In genomic region chr1:201463071-201463552, GRCh38 we compare ENCODE assay signal across 9 cellular contexts. TPM values are rescaled to one million over a fixed set of nuclear protein-coding genes. Genes with fewer than 3 reads are reported as not detected.
DNase-seq lines count a peak whose midpoint lies in the region; ATAC-seq and TF ChIP-seq lines count a peak whose summit lies in the region.
"Had no signal": no experiment of that assay in that cellular context is flagged by ENCODE, and none has a peak within 500 bp of the region (broad histone marks: within the 10 kb centered on the region; RNA-seq: fewer than 3 reads in every experiment).

No MANE protein-coding gene starts in this region.

- DNase-seq in ELF-1 (ENCODE audit: low read depth, low spot score) (peak; percentile 57), SK-N-SH (peak; percentile 51), foreskin fibroblast (peak in 1 of 2 donors; percentile 52), psoas muscle (peak; percentile 51 to 70), mucosa of descending colon (no peak), activated gamma-delta T cell (lab: John Stamatoyannopoulos, UW) (no peak)

- no peaks in the 10 kb centered on the region for H3K9me2 ChIP-seq in SK-N-SH

- CTCF ChIA-PET in SK-N-SH (lab: Yijun Ruan, JAX): interaction anchor here (0.8 to 5.5 kb wide), 7 partner anchors 9 to 253 kb away, joined by 3 to 24 read pairs (median 3); no protein-coding TSS in a partner anchor

- H3K9ac ChIP-seq in SK-N-SH: no peak overlapping the region

- H3K4me2 ChIP-seq in SK-N-SH: no peak overlapping the region; the same call in 1 of the 2 replicates

- peaks cover 39% of the 10 kb centered on the region for H3K79me2 ChIP-seq in SK-N-SH (ENCODE audit: insufficient read depth)

- TF ChIP-seq EP300 in SK-N-SH (IDR thresholded peaks at IDR 0.05; ENCODE audit: borderline replicate concordance in 1 of 2, low read depth in 1 of 2, low read length in 1 of 2): no peak

- H2AFZ ChIP-seq in SK-N-SH (ENCODE audit: low read depth): no peak overlapping the region

- H3K9me3 ChIP-seq in SK-N-SH (no peaks in the 10 kb centered on the region), psoas muscle (no peaks in the 10 kb centered on the region), mucosa of descending colon (no peaks in the 10 kb centered on the region)

- WGBS in SK-N-SH (ENCODE audit: low lambda C conversion rate): 88% methylated on average over 7 of the region's 7 CpGs
- 69 to 78% (median 73%) methylated on average over 7 of the region's 7 CpGs for WGBS in psoas muscle, 3 donors

- peaks cover 32% of the 10 kb centered on the region for H4K20me1 ChIP-seq in SK-N-SH (ENCODE audit: insufficient read depth)

- peaks cover 13 to 21% of the 10 kb centered on the region in 2 experiments for H3K36me3 ChIP-seq in SK-N-SH (replicated peaks in 1 of 2; ENCODE audit: control insufficient read depth in 1 of 2, insufficient read depth in 2 of 2, low read length in 1 of 2)
- peaks cover 0 to 22% of the 10 kb centered on the region in 2 donors for H3K36me3 ChIP-seq in psoas muscle (ENCODE audit: insufficient read depth in 1 of 2, low read depth in 1 of 2)
- H3K36me3 ChIP-seq in mucosa of descending colon (ENCODE audit: low read depth): no peaks in the 10 kb centered on the region

- peak; percentile 48 for TF ChIP-seq RAD21 in SK-N-SH (IDR thresholded peaks at IDR 0.05; ENCODE audit: low read length)

- TF ChIP-seq CTCF in SK-N-SH (IDR thresholded peaks at IDR 0.05) (peak; percentile 51), foreskin fibroblast (IDR thresholded peaks at IDR 0.05; ENCODE audit: low read depth, low read length) (peak; percentile 23), psoas muscle (IDR thresholded peaks at IDR 0.05) (peak; percentile 47), mucosa of descending colon (IDR thresholded peaks at IDR 0.05) (no peak)

- ATAC-seq in psoas muscle (peak; percentile 54 to 55 (median 55)), mucosa of descending colon (no peak), HG03354 (IDR thresholded peaks at IDR 0.05; ENCODE audit: poor library complexity, severe bottlenecking, unreplicated experiment) (no peak), HG03135 (IDR thresholded peaks at IDR 0.05; ENCODE audit: unreplicated experiment) (no peak)

- no peaks in the 10 kb centered on the region for H3K27me3 ChIP-seq in SK-N-SH (ENCODE audit: insufficient read depth)
- H3K27me3 ChIP-seq in psoas muscle (ENCODE audit: insufficient read depth in 3 of 3, low read length in 2 of 3): no peaks in the 10 kb centered on the region

- intact Hi-C loops in psoas muscle (cut with DNase I): no loop called here
- intact Hi-C loops in mucosa of descending colon (cut with DNase I, micrococcal nuclease): no loop called here

- H3K4me1 ChIP-seq in SK-N-SH (ENCODE audit: control insufficient read depth in 1 of 2, insufficient read depth in 2 of 2, low read depth in 1 of 2, low read length in 1 of 2) (peaks cover 29 to 32% of the 10 kb centered on the region in 2 experiments; a peak in 3 of 4 replicates), psoas muscle (peaks cover 70% of the 10 kb centered on the region), mucosa of descending colon (ENCODE audit: low read depth) (peaks cover 9% of the 10 kb centered on the region)

- POLR2A ChIA-PET in SK-N-SH (lab: Yijun Ruan, JAX): no interaction called here

- H3K27ac ChIP-seq in SK-N-SH (ENCODE audit: low read depth in 2 of 2, low read length in 1 of 2): peak overlapping the region; percentile 26 to 98; a peak in 3 of 4 replicates
- H3K27ac ChIP-seq in psoas muscle: peak overlapping the region; percentile 98
- H3K27ac ChIP-seq: SK-N-MC had no signal

- peaks cover 40% of the 10 kb centered on the region for H3F3A ChIP-seq in SK-N-SH (replicated peaks; ENCODE audit: insufficient read depth)

- H3K4me3 ChIP-seq in SK-N-SH (ENCODE audit: low read depth in 2 of 2, low read length in 1 of 2) (no peak overlapping the region), foreskin fibroblast (ENCODE audit: low read depth in 1 of 2, low read length in 2 of 2) (no peak overlapping the region), psoas muscle (no peak overlapping the region), mucosa of descending colon (no peak overlapping the region)
- H3K4me3 ChIP-seq: SK-N-MC had no signal

TF ChIP-seq in SK-N-SH, 30 proteins besides CTCF, POLR2A, EP300 and RAD21:
- TF ChIP-seq, protein P1, sequence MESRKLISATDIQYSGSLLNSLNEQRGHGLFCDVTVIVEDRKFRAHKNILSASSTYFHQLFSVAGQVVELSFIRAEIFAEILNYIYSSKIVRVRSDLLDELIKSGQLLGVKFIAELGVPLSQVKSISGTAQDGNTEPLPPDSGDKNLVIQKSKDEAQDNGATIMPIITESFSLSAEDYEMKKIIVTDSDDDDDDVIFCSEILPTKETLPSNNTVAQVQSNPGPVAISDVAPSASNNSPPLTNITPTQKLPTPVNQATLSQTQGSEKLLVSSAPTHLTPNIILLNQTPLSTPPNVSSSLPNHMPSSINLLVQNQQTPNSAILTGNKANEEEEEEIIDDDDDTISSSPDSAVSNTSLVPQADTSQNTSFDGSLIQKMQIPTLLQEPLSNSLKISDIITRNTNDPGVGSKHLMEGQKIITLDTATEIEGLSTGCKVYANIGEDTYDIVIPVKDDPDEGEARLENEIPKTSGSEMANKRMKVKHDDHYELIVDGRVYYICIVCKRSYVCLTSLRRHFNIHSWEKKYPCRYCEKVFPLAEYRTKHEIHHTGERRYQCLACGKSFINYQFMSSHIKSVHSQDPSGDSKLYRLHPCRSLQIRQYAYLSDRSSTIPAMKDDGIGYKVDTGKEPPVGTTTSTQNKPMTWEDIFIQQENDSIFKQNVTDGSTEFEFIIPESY (IDR thresholded peaks at IDR 0.05; ENCODE audit: borderline replicate concordance, low read depth): 0 out of 2 replicates have a peak, but pooled peaks have one; percentile 19
- TF ChIP-seq SMC3 (IDR thresholded peaks at IDR 0.05; ENCODE audit: low read depth, low read length): peak; percentile 25; the same call in 1 of the 2 replicates
- TF ChIP-seq JUND (IDR thresholded peaks at IDR 0.05): 0 out of 2 replicates have a peak, but pooled peaks have one; percentile 3
- TF ChIP-seq NFIC (IDR thresholded peaks at IDR 0.05; ENCODE audit: borderline replicate concordance): no peak
- no peak for TF ChIP-seq RFX5 (IDR thresholded peaks at IDR 0.05; ENCODE audit: low read length)
- TF ChIP-seq REST (IDR thresholded peaks at IDR 0.05; ENCODE audit: low read depth, low read length): peak; percentile 79

RNA-seq across cellular contexts. Expression of gene PHLDA3, which starts 5.9 kb away (rescaled TPM):
- polyA plus RNA-seq in SK-N-SH (2012; rRNA removed) (105 and 108 TPM in 2 replicates), psoas muscle (10 to 100 TPM; 42.3 to 62.4 (median 55.1) TPM)
- polyA plus RNA-seq in SK-N-SH (2012; cell fraction: cytosol; rRNA removed): 46.1 and 93.3 TPM in 2 replicates
- 94.2 and 108 TPM in 2 replicates for polyA plus RNA-seq in SK-N-SH (2012; cell fraction: nucleus; rRNA removed)
- total RNA-seq in psoas muscle (100 to 1,000 TPM in 1 of 4 donors, 10 to 100 TPM in 3; 41.8 to 116 (median 78.9) TPM), mucosa of descending colon (100 to 1,000 TPM in 1 of 3 donors, 10 to 100 TPM in 1, 1 to 10 TPM in 1; 8.5 to 106 (median 12.4) TPM)

RNA-seq across cellular contexts. Expression of gene TNNI1, which starts 41.6 kb away (rescaled TPM):
- 0.11 TPM in 1 of 2 replicates, not detected in the other for polyA plus RNA-seq in SK-N-SH (2012; rRNA removed)
- 0.03 and 0.25 TPM in 2 replicates for polyA plus RNA-seq in SK-N-SH (2012; cell fraction: cytosol; rRNA removed)
- polyA plus RNA-seq in SK-N-SH (2012; cell fraction: nucleus; rRNA removed): 0.15 and 0.17 TPM in 2 replicates
- 1,000 to 10,000 TPM; 2,137 to 4,600 (median 3,389) TPM for total RNA-seq in psoas muscle
- 1,000 to 10,000 TPM in 2 of 3 donors, 100 to 1,000 TPM in 1; 734 to 2,687 (median 2,500) TPM for polyA plus RNA-seq in psoas muscle
- total RNA-seq in mucosa of descending colon: under 1 TPM; 0.13 to 0.64 (median 0.39) TPM

RNA-seq across cellular contexts. Expression of gene CSRP1, which starts 43.8 kb away (rescaled TPM):
- polyA plus RNA-seq in SK-N-SH (2012; rRNA removed) (317 and 373 TPM in 2 replicates), psoas muscle (10 to 100 TPM; 21.1 to 26.4 (median 23.2) TPM)
- polyA plus RNA-seq in SK-N-SH (2012; cell fraction: cytosol; rRNA removed): 237 and 288 TPM in 2 replicates
- polyA plus RNA-seq in SK-N-SH (2012; cell fraction: nucleus; rRNA removed): 358 and 396 TPM in 2 replicates
- total RNA-seq in psoas muscle (10 to 100 TPM; 14.7 to 27.7 (median 24.3) TPM), mucosa of descending colon (1,000 to 10,000 TPM in 1 of 3 donors, 100 to 1,000 TPM in 2; 150 to 1,587 (median 214) TPM)

Comparison
In these comparisons a context has a peak if more than half of its experiments do, and no peak if none do; other contexts are left out.
1. DNase-seq: peak in ELF-1 (single experiment), SK-N-SH (single experiment) and psoas muscle (2 of 2); none in mucosa of descending colon (0 of 3) and activated gamma-delta T cell (single experiment).
2. ATAC-seq: peak in psoas muscle (4 of 4); none in mucosa of descending colon (single experiment), HG03354 (single experiment) and HG03135 (single experiment).
3. RNA of gene TNNI1, which starts 41.6 kb away (total RNA-seq): 2,137 to 4,600 TPM in psoas muscle; 0.13 to 0.64 TPM in mucosa of descending colon; every median in the first group is over 1,000 times any median in the second.
4. RNA of gene CSRP1, which starts 43.8 kb away (total RNA-seq): 150 to 1,587 TPM in mucosa of descending colon; 14.7 to 27.7 TPM in psoas muscle; every median in the first group is over 4 times any median in the second.